9 cellular contexts compared by ENCODE assay signal in the genomic region with DNA sequence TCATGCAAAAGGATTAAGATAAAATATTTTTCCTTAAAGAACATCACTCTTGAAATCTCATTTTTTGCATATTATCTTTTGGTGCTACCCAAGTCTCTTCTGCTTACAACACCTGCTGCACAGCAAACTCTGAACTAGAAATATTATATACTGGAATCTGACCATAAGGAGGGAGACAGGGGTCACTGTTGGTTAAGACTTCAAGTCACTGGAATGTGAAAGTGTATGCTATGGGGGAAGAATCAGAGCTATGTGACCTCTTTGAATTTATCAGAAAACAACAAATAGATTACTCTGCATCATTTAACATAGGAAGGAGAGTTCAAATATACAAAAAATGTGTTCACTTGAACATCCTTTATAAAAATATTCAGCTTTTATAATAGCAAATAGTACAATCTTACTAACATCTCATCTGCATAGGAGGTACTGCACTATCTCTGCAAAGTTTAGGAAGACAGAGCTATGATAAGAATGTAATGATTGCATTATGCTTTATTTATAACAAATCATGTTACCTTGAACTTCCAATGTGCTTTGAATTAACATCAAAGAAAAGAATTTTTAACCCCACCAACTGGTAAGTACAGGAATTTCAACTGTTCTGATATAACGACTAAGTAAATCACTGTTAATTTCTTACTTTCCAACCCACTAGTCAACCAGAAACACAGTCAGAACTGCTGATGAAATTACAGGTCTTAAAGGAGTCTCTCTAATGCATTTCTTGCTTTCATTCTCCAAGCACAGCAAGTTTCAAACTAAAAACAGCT.
A peak's percentile ranks its signal among the peaks of the same experiment; 100 is the strongest.
DNase-seq lines count a peak whose midpoint lies in the region; ATAC-seq and TF ChIP-seq lines count a peak whose summit lies in the region.
"Had no signal": no experiment of that assay in that cellular context is flagged by ENCODE, and none has a peak within 500 bp of the region (broad histone marks: within the 10 kb centered on the region; RNA-seq: fewer than 3 reads in every experiment).

No MANE protein-coding gene starts in this region.

- no peaks in the 10 kb centered on the region for H3K9me3 ChIP-seq in mammary epithelial cell (replicated peaks; ENCODE audit: insufficient read depth, low read length)
- H3K9me3 ChIP-seq in PC-3 (ENCODE audit: low read length) = no peaks in the 10 kb centered on the region
- no peaks in the 10 kb centered on the region for H3K9me3 ChIP-seq in CD8-positive, alpha-beta T cell (ENCODE audit: low read length)
- H3K9me3 ChIP-seq: right lobe of liver had no signal

- no peak overlapping the region for H3K9ac ChIP-seq in mammary epithelial cell (ENCODE audit: insufficient read depth, low read length)
- no peak overlapping the region for H3K9ac ChIP-seq in PC-3 (ENCODE audit: low read length)

- POLR2A ChIA-PET in MCF 10A (lab: Yijun Ruan, JAX) (interaction anchor here (1.3 to 1.4 kb wide), 2 partner anchors 14 to 65 kb away, joined by 4 to 5 read pairs; no protein-coding TSS in a partner anchor), PC-3 (lab: Charles Lee; ENCODE audit: unreplicated experiment) (interaction anchor here (0.6 to 0.8 kb wide), 2 partner anchors 16 to 272 kb away, joined by 3 to 5 read pairs; no protein-coding TSS in a partner anchor)
- POLR2A ChIA-PET in CD8-positive, alpha-beta T cell (lab: Charles Lee) = no interaction called here

- no peaks in the 10 kb centered on the region for H3F3A ChIP-seq in PC-3 (ENCODE audit: low read length, unreplicated experiment)

- H3K4me3 ChIP-seq in mammary epithelial cell (replicated peaks in 1 of 3; ENCODE audit: insufficient read depth in 1 of 3, low read depth in 2 of 3, low read length in 3 of 3) (no peak overlapping the region), PC-3 (ENCODE audit: low read length) (no peak overlapping the region)
- no peak overlapping the region for H3K4me3 ChIP-seq in CD8-positive, alpha-beta T cell (ENCODE audit: low read depth, low read length)
- H3K4me3 ChIP-seq: right lobe of liver had no signal

- in situ Hi-C loops in mammary epithelial cell (cut with MboI; ENCODE audit: low sequenced_read_pairs in 2 of 2) = no loop called here

- H3K4me2 ChIP-seq in mammary epithelial cell (ENCODE audit: insufficient read depth, low read depth, low read length) (no peak overlapping the region), PC-3 (ENCODE audit: low read length) (no peak overlapping the region)

- intact Hi-C loops in MCF 10A (cut with micrococcal nuclease) (loop anchor here (5.0 kb wide), 1 partner anchor 137 kb away; no protein-coding TSS in a partner anchor), mammary epithelial cell (cut with micrococcal nuclease) (no loop called here), PC-3 (cut with micrococcal nuclease) (loop anchor here (5.0 kb wide), 1 partner anchor 82 kb away; no protein-coding TSS in a partner anchor)
- intact Hi-C loops in CD8-positive, alpha-beta T cell (cut with DNase I, micrococcal nuclease) = no loop called here

- H4K20me1 ChIP-seq in mammary epithelial cell (ENCODE audit: insufficient read depth, low read length) = no peaks in the 10 kb centered on the region
- H4K20me1 ChIP-seq in PC-3 (ENCODE audit: low read length) = no peaks in the 10 kb centered on the region

- TF ChIP-seq CTCF in MCF 10A (IDR thresholded peaks at IDR 0.05; ENCODE audit: unreplicated experiment) = peak; percentile 18
- TF ChIP-seq CTCF in mammary epithelial cell (conservative IDR thresholded peaks at IDR 0.05 in 1 of 2, IDR thresholded peaks at IDR 0.05 in 1 of 2; ENCODE audit: extremely low read depth in 1 of 2, insufficient read depth in 1 of 2, low read depth in 1 of 2, low read length in 2 of 2) = no peak
- peak; percentile 56 for TF ChIP-seq CTCF in PC-3 (conservative IDR thresholded peaks at IDR 0.05; ENCODE audit: low read depth, low read length)
- no peak for TF ChIP-seq CTCF in CD8-positive, alpha-beta T cell (IDR thresholded peaks at IDR 0.05)

- H3K27ac ChIP-seq in mammary epithelial cell (ENCODE audit: insufficient read depth, low read depth, low read length) (no peak overlapping the region), PC-3 (ENCODE audit: low read length) (no peak overlapping the region)
- no peak overlapping the region for H3K27ac ChIP-seq in CD8-positive, alpha-beta T cell (ENCODE audit: low read depth, low read length)
- H3K27ac ChIP-seq: right lobe of liver had no signal

- H3K27me3 ChIP-seq in mammary epithelial cell (ENCODE audit: insufficient read depth, low read length) (no peaks in the 10 kb centered on the region), PC-3 (ENCODE audit: low read length) (no peaks in the 10 kb centered on the region)
- H3K27me3 ChIP-seq in CD8-positive, alpha-beta T cell (ENCODE audit: insufficient read depth, low read length) = no peaks in the 10 kb centered on the region
- H3K27me3 ChIP-seq: right lobe of liver had no signal

- H3K36me3 Mint-ChIP-seq in MCF 10A (ENCODE audit: insufficient read depth, unreplicated experiment) = no peaks in the 10 kb centered on the region
- peaks cover 56% of the 10 kb centered on the region for H3K36me3 Mint-ChIP-seq in CD8-positive, alpha-beta T cell

- no peak overlapping the region for H3K4me3 Mint-ChIP-seq in MCF 10A (ENCODE audit: unreplicated experiment)
- H3K4me3 Mint-ChIP-seq in CD8-positive, alpha-beta T cell = no peak overlapping the region

- H3K9me3 Mint-ChIP-seq in MCF 10A (ENCODE audit: unreplicated experiment) = peaks cover 7% of the 10 kb centered on the region
- H3K9me3 Mint-ChIP-seq in CD8-positive, alpha-beta T cell = no peaks in the 10 kb centered on the region

- CTCF ChIA-PET in MCF 10A (lab: Yijun Ruan, JAX) (interaction anchor here (0.6 to 1.5 kb wide), 5 partner anchors 8 to 65 kb away, joined by 3 to 4 read pairs (median 3); no protein-coding TSS in a partner anchor), mammary epithelial cell (lab: Charles Lee; ENCODE audit: low non-redundant PET) (no interaction called here), PC-3 (lab: Charles Lee) (no interaction called here)
- CTCF ChIA-PET in CD8-positive, alpha-beta T cell (lab: Charles Lee) = interaction anchor here (0.7 to 1.4 kb wide), 3 partner anchors 12 to 312 kb away, joined by 3 to 6 read pairs (median 3); no protein-coding TSS in a partner anchor

- no peak for DNase-seq in MCF 10A (ENCODE audit: unreplicated experiment)
- DNase-seq in mammary epithelial cell = no peak
- peak; percentile 46 for DNase-seq in PC-3
- DNase-seq in stimulated activated naive CD8-positive, alpha-beta T cell treated with anti-CD3 and anti-CD28 coated beads, Interleukin-15, Interleukin-2, amounts not matched to agents 100 U/mL and 50 U/mL, for 24 hours = no peak
- DNase-seq in CD8-positive, alpha-beta T cell = no peak
- no peak for DNase-seq in NCI-H1417 treated with DMSO at 0.1 percent for 48 hours (lab: John Stamatoyannopoulos, UW)
- DNase-seq in NCI-H774 (lab: John Stamatoyannopoulos, UW) = no peak
- DNase-seq: right lobe of liver had no signal

- dilution Hi-C loops in mammary epithelial cell (cut with HindIII; ENCODE audit: low sequenced_read_pairs) = no loop called here

- no TSS peak for BruUV-seq in MCF 10A (replicated peaks; lab: Mats Ljungman, UMichigan)
- BruUV-seq in mammary epithelial cell (replicated peaks; lab: Mats Ljungman, UMichigan) = no TSS peak
- no TSS peak for BruUV-seq in PC-3 (replicated peaks; lab: Mats Ljungman, UMichigan)

- H3K27ac Mint-ChIP-seq in MCF 10A (ENCODE audit: low read depth, unreplicated experiment) = no peak overlapping the region
- H3K27ac Mint-ChIP-seq in CD8-positive, alpha-beta T cell = no peak overlapping the region

- no peaks in the 10 kb centered on the region for H3K27me3 Mint-ChIP-seq in MCF 10A (ENCODE audit: insufficient read depth, unreplicated experiment)
- H3K27me3 Mint-ChIP-seq in CD8-positive, alpha-beta T cell (ENCODE audit: low read depth) = no peaks in the 10 kb centered on the region

- H3K79me2 ChIP-seq in mammary epithelial cell (ENCODE audit: insufficient read depth, low read length) (no peaks in the 10 kb centered on the region), PC-3 (ENCODE audit: low read length) (no peaks in the 10 kb centered on the region)

- ATAC-seq in HG02798 (IDR thresholded peaks at IDR 0.05; ENCODE audit: poor library complexity, unreplicated experiment) = peak; percentile 68
- peak; percentile 37 for ATAC-seq in PC-3
- ATAC-seq in stimulated activated naive CD8-positive, alpha-beta T cell treated with anti-CD3 and anti-CD28 coated beads, Interleukin-15, Interleukin-2, amounts not matched to agents 100 U/mL and 50 U/mL, for 24 hours = peak; percentile 24
- no peak for ATAC-seq in CD8-positive, alpha-beta T cell

- H3K4me1 ChIP-seq in mammary epithelial cell (ENCODE audit: insufficient read depth, low read length) (peaks cover 7% of the 10 kb centered on the region), PC-3 (ENCODE audit: insufficient read depth, low read length) (no peaks in the 10 kb centered on the region)
- no peaks in the 10 kb centered on the region for H3K4me1 ChIP-seq in CD8-positive, alpha-beta T cell (ENCODE audit: insufficient read depth, low read length)
- H3K4me1 ChIP-seq: right lobe of liver had no signal

- WGBS in mammary epithelial cell (ENCODE audit: low coverage, missing lambda C conversion rate) = 38% methylated on average over 1 of the region's 1 CpG

- H3K4me1 Mint-ChIP-seq in MCF 10A (ENCODE audit: insufficient read depth, unreplicated experiment) = peaks cover 6% of the 10 kb centered on the region
- peaks cover 35% of the 10 kb centered on the region for H3K4me1 Mint-ChIP-seq in CD8-positive, alpha-beta T cell (ENCODE audit: low read depth)

- H2AFZ ChIP-seq in mammary epithelial cell (ENCODE audit: low read depth, low read length) = no peak overlapping the region
- H2AFZ ChIP-seq in PC-3 (ENCODE audit: low read length) = no peak overlapping the region

- no peaks in the 10 kb centered on the region for H3K36me3 ChIP-seq in mammary epithelial cell (ENCODE audit: insufficient read depth, low read length)
- no peaks in the 10 kb centered on the region for H3K36me3 ChIP-seq in PC-3 (ENCODE audit: low read depth, low read length)
- no peaks in the 10 kb centered on the region for H3K36me3 ChIP-seq in CD8-positive, alpha-beta T cell (ENCODE audit: insufficient read depth, low read length)
- H3K36me3 ChIP-seq: right lobe of liver had no signal

- no peaks in the 10 kb centered on the region for H3K9me2 ChIP-seq in PC-3 (replicated peaks; ENCODE audit: low read length)

Comparison
In these comparisons a context has a peak if more than half of its experiments do, and no peak if none do; other contexts are left out.
1. CTCF ChIP-seq: peak in MCF 10A (single experiment) and PC-3 (single experiment); none in mammary epithelial cell (0 of 2) and CD8-positive, alpha-beta T cell (single experiment).
2. CTCF ChIA-PET loops: an anchor here in MCF 10A (0.6 to 1.5 kb wide) and CD8-positive, alpha-beta T cell (0.7 to 1.4 kb wide); none called in mammary epithelial cell and PC-3.
3. intact Hi-C loops: an anchor here in MCF 10A (5.0 kb wide) and PC-3 (5.0 kb wide); none called in mammary epithelial cell and CD8-positive, alpha-beta T cell.